Comparison of ENCODE assay signal across 8 cellular contexts in genomic region chr3:33717866-33718594, GRCh38. TPM values are rescaled to one million over a fixed set of nuclear protein-coding genes. Genes with fewer than 3 reads are reported as not detected.
DNase-seq lines count a peak whose midpoint lies in the region; ATAC-seq, FAIRE-seq and TF ChIP-seq lines count a peak whose summit lies in the region.

TSS of gene CLASP2 (minus strand) at chr3:33718254. CDS start at chr3:33718002, 252 bp downstream.

- peak within 1 kb of the TSS; percentile 71 for H3K4me3 ChIP-seq in astrocyte (ENCODE audit: insufficient read depth, low read depth, low read length)
- peak within 1 kb of the TSS; percentile 97 for H3K4me3 ChIP-seq in hepatocyte

- H3K79me2 ChIP-seq in astrocyte (ENCODE audit: insufficient read depth, low read length): peaks cover 43% of the 10 kb centered on the region
- H3K79me2 ChIP-seq in hepatocyte: peaks cover 38% of the 10 kb centered on the region

- H3K9me2 ChIP-seq in hepatocyte (replicated peaks; ENCODE audit: insufficient read depth): no peaks in the 10 kb centered on the region

- peaks cover 16% of the 10 kb centered on the region for H3K4me1 ChIP-seq in astrocyte (ENCODE audit: insufficient read depth, low read length)
- H3K4me1 ChIP-seq in hepatocyte (ENCODE audit: insufficient read depth): peaks cover 8% of the 10 kb centered on the region

- peaks cover 10% of the 10 kb centered on the region for H3K4me1 Mint-ChIP-seq in T-helper 2 cell treated with Interferon-gamma antibody and Interleukin-4, amounts not matched to agents 5 μg/mL and 100 μg/mL, for 36 hours (ENCODE audit: low read depth)
- H3K4me1 Mint-ChIP-seq in astrocyte (ENCODE audit: low read depth, unreplicated experiment): peaks cover 14% of the 10 kb centered on the region

- DNase-seq in NCI-H2029 (lab: John Stamatoyannopoulos, UW) (peak; percentile 78), astrocyte (ENCODE audit: low read depth) (peak; percentile 83), hepatocyte (ENCODE audit: low spot score) (peak; percentile 95), retina (peak; percentile 94), cortex of kidney (lab: John Stamatoyannopoulos, UW) (no peak)
- peak; percentile 85 for DNase-seq in T-helper 2 cell treated with Interferon-gamma antibody and Interleukin-4, amounts not matched to agents 5 μg/mL and 100 μg/mL, for 36 hours (ENCODE audit: low spot score)

- H3K27ac Mint-ChIP-seq in T-helper 2 cell treated with Interferon-gamma antibody and Interleukin-4, amounts not matched to agents 5 μg/mL and 100 μg/mL, for 36 hours: peak within 1 kb of the TSS; percentile 92
- peak within 1 kb of the TSS; percentile 94 for H3K27ac Mint-ChIP-seq in astrocyte (ENCODE audit: unreplicated experiment)

- peak within 1 kb of the TSS; percentile 92 for H3K4me2 ChIP-seq in astrocyte (ENCODE audit: low read length)
- H3K4me2 ChIP-seq in hepatocyte: peak within 1 kb of the TSS; percentile 95

- peak; percentile 86 for TF ChIP-seq POLR2A in GM18505 (IDR thresholded peaks at IDR 0.05; ENCODE audit: borderline replicate concordance, extremely low read depth, insufficient read depth, insufficient read length)

- no peak for TF ChIP-seq CTCF in astrocyte (IDR thresholded peaks at IDR 0.05; ENCODE audit: insufficient read depth, low read depth, low read length)
- no peak for TF ChIP-seq CTCF in hepatocyte (IDR thresholded peaks at IDR 0.05; ENCODE audit: poor library complexity)

- peak within 1 kb of the TSS; percentile 91 for H2AFZ ChIP-seq in astrocyte (ENCODE audit: low read depth, low read length)
- peak within 1 kb of the TSS; percentile 96 for H2AFZ ChIP-seq in hepatocyte

- no peaks in the 10 kb centered on the region for H3K36me3 ChIP-seq in astrocyte (ENCODE audit: insufficient read depth, low read length)
- H3K36me3 ChIP-seq in hepatocyte (replicated peaks; ENCODE audit: insufficient read depth, low read depth): no peaks in the 10 kb centered on the region

- H3K4me3 Mint-ChIP-seq in T-helper 2 cell treated with Interferon-gamma antibody and Interleukin-4, amounts not matched to agents 5 μg/mL and 100 μg/mL, for 36 hours: peak within 1 kb of the TSS; percentile 83
- H3K4me3 Mint-ChIP-seq in astrocyte (ENCODE audit: unreplicated experiment): peak within 1 kb of the TSS; percentile 90

- under 1% methylated on average over 35 of the region's 68 CpGs for whole genome bisulfite sequencing in hepatocyte (ENCODE audit: low lambda C conversion rate, missing lambda C conversion rate)

- no peaks in the 10 kb centered on the region for H3K36me3 Mint-ChIP-seq in T-helper 2 cell treated with Interferon-gamma antibody and Interleukin-4, amounts not matched to agents 5 μg/mL and 100 μg/mL, for 36 hours (ENCODE audit: low read depth)
- H3K36me3 Mint-ChIP-seq in astrocyte (ENCODE audit: low read depth, unreplicated experiment): no peaks in the 10 kb centered on the region

- H3K27ac ChIP-seq in astrocyte (ENCODE audit: low read depth, low read length) (peak within 1 kb of the TSS; percentile 88), hepatocyte (peak within 1 kb of the TSS; percentile 100)

- no peaks in the 10 kb centered on the region for H3K9me3 Mint-ChIP-seq in T-helper 2 cell treated with Interferon-gamma antibody and Interleukin-4, amounts not matched to agents 5 μg/mL and 100 μg/mL, for 36 hours
- H3K9me3 Mint-ChIP-seq in astrocyte (ENCODE audit: unreplicated experiment): no peaks in the 10 kb centered on the region

- H4K20me1 ChIP-seq in astrocyte (ENCODE audit: insufficient read depth, low read length): peaks cover 28% of the 10 kb centered on the region
- H4K20me1 ChIP-seq in hepatocyte (ENCODE audit: insufficient read depth, poor library complexity, severe bottlenecking): no peaks in the 10 kb centered on the region

- peaks cover 3% of the 10 kb centered on the region for H3K27me3 Mint-ChIP-seq in T-helper 2 cell treated with Interferon-gamma antibody and Interleukin-4, amounts not matched to agents 5 μg/mL and 100 μg/mL, for 36 hours (ENCODE audit: low read depth)
- no peaks in the 10 kb centered on the region for H3K27me3 Mint-ChIP-seq in astrocyte (ENCODE audit: low read depth, unreplicated experiment)

- H3K27me3 ChIP-seq in astrocyte (ENCODE audit: insufficient read depth, low read length) (no peaks in the 10 kb centered on the region), hepatocyte (no peaks in the 10 kb centered on the region)

- H3K9ac ChIP-seq in astrocyte (ENCODE audit: low read length): peak within 1 kb of the TSS; percentile 88

- H3K9me3 ChIP-seq in astrocyte (ENCODE audit: insufficient read depth, low read depth, low read length) (no peaks in the 10 kb centered on the region), hepatocyte (ENCODE audit: low read depth) (no peaks in the 10 kb centered on the region)

- FAIRE-seq in astrocyte (lab: Jason Lieb, UNC): no peak

- peak; percentile 94 for ATAC-seq in GM18505 (IDR thresholded peaks at IDR 0.05; ENCODE audit: unreplicated experiment)
- peak; percentile 86 for ATAC-seq in HG02938 (IDR thresholded peaks at IDR 0.05; ENCODE audit: unreplicated experiment)

RNA-seq across cellular contexts. Expression of gene CLASP2, which starts in this region (rescaled TPM):
- total RNA-seq in astrocyte (56.3 and 65.0 TPM in 2 replicates), hepatocyte (32.6 and 34.5 TPM in 2 replicates)
- polyA plus RNA-seq in hepatocyte: 12.0 and 15.8 TPM in 2 replicates
